In the genomic region with DNA sequence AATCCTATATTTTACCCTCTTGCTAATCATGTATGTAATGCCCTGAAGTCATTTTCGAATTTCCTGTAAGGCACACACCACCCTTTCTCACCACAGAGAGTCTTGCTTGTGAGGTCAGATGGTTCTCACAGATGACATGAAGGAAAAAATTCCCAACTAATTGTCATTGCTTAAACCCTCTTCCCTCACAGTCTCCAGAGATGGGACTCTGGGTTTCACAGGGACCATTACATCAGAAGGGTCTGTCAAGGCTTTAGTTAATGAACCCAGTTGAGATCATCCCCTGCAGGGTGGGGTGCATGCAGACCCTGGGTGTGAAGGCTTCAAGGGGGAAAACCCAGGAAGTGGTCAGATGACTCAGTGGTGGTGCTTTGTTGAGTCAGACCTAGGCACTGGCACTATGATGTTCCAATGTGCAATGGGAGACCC, we compare ENCODE assay signal across 8 cellular contexts.
DNase-seq lines count a peak whose midpoint lies in the region; ATAC-seq lines count a peak whose summit lies in the region.

No MANE protein-coding gene starts in this region.

- no peaks in the 10 kb centered on the region for H3K36me3 Mint-ChIP-seq in activated naive CD8-positive, alpha-beta T cell treated with anti-CD3 and anti-CD28 coated beads for 36 hours

- H3K9me3 Mint-ChIP-seq in activated naive CD8-positive, alpha-beta T cell treated with anti-CD3 and anti-CD28 coated beads for 36 hours: peaks cover 9% of the 10 kb centered on the region

- peaks cover 16% of the 10 kb centered on the region for H3K4me1 Mint-ChIP-seq in activated naive CD8-positive, alpha-beta T cell treated with anti-CD3 and anti-CD28 coated beads for 36 hours

- H3K4me3 Mint-ChIP-seq in activated naive CD8-positive, alpha-beta T cell treated with anti-CD3 and anti-CD28 coated beads for 36 hours: no peak overlapping the region

- peak; percentile 61 for DNase-seq in activated CD4-positive, alpha-beta T cell treated with anti-CD3 and anti-CD28 coated beads for 48 hours
- no peak for DNase-seq in activated CD4-positive, alpha-beta T cell treated with anti-CD3 and anti-CD28 coated beads, Interleukin-2, amount 50 U/mL, for 1 hour
- peak; percentile 65 for DNase-seq in activated naive CD8-positive, alpha-beta T cell treated with anti-CD3 and anti-CD28 coated beads for 36 hours
- DNase-seq in stimulated activated CD8-positive, alpha-beta memory T cell treated with anti-CD3 and anti-CD28 coated beads, Interleukin-12 subunit alpha, Interleukin-12 subunit beta, amount 100 ng/mL, for 1 hour (ENCODE audit: low read depth): peak; percentile 1
- DNase-seq in NCI-H524 (lab: John Stamatoyannopoulos, UW) (no peak), OCI-M2 (lab: John Stamatoyannopoulos, UW; ENCODE audit: unreplicated experiment) (no peak), CD1c-positive myeloid dendritic cell (ENCODE audit: extremely low spot score) (no peak)

- peaks cover 4% of the 10 kb centered on the region for H3K27me3 Mint-ChIP-seq in activated naive CD8-positive, alpha-beta T cell treated with anti-CD3 and anti-CD28 coated beads for 36 hours

- H3K27ac Mint-ChIP-seq in activated naive CD8-positive, alpha-beta T cell treated with anti-CD3 and anti-CD28 coated beads for 36 hours: peak overlapping the region; percentile 40

- peak; percentile 94 for ATAC-seq in HG03354 (IDR thresholded peaks at IDR 0.05; ENCODE audit: poor library complexity, severe bottlenecking, unreplicated experiment)

Comparison
In these comparisons a context has a peak if more than half of its experiments do, and no peak if none do; other contexts are left out.
1. DNase-seq: peak in activated CD4-positive, alpha-beta T cell treated with anti-CD3 and anti-CD28 coated beads for 48 hours (single experiment), activated naive CD8-positive, alpha-beta T cell treated with anti-CD3 and anti-CD28 coated beads for 36 hours (single experiment) and stimulated activated CD8-positive, alpha-beta memory T cell treated with anti-CD3 and anti-CD28 coated beads, Interleukin-12 subunit alpha, Interleukin-12 subunit beta, amount 100 ng/mL, for 1 hour (single experiment); none in activated CD4-positive, alpha-beta T cell treated with anti-CD3 and anti-CD28 coated beads, Interleukin-2, amount 50 U/mL, for 1 hour (single experiment), NCI-H524 (0 of 2), OCI-M2 (single experiment) and CD1c-positive myeloid dendritic cell (single experiment).